In the genomic region with DNA sequence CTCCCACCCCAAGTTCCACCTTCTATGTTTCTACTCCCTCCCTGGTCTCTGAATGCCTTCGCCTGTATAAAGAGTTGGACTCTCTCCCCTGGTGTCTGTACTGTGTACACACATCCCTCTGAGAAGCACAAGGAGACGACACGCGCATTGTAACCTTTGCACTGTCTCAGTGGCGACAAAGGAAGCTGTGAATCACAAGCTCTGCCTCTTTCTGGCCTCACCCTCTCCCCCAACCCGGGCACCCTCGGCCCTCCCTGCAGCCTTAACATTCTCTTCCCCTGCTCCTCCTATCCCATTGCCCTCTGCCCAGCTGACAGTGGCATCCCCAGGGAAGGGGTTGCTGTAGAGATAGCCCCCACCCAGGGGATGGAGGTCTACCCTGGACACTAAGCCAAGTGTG, we compare ENCODE assay signal across 17 cellular contexts. TPM values are rescaled to one million over a fixed set of nuclear protein-coding genes. Genes with fewer than 3 reads are reported as not detected.
DNase-seq lines count a peak whose midpoint lies in the region; ATAC-seq, FAIRE-seq and TF ChIP-seq lines count a peak whose summit lies in the region.
"Had no signal": no experiment of that assay in that cellular context is flagged by ENCODE, and none has a peak within 500 bp of the region (broad histone marks: within the 10 kb centered on the region; RNA-seq: fewer than 3 reads in every experiment).

No MANE protein-coding gene starts in this region.

- peaks cover 20% of the 10 kb centered on the region for H3K79me2 ChIP-seq in astrocyte (ENCODE audit: insufficient read depth, low read length)

- H3K4me1 ChIP-seq in astrocyte (ENCODE audit: insufficient read depth, low read length) (peaks cover 24% of the 10 kb centered on the region), breast epithelium (no peaks in the 10 kb centered on the region)
- H3K4me1 ChIP-seq: BE2C had no signal

- H3K27me3 Mint-ChIP-seq in astrocyte (ENCODE audit: low read depth, unreplicated experiment) = peaks cover 16% of the 10 kb centered on the region
- H3K27me3 Mint-ChIP-seq in naive thymus-derived CD8-positive, alpha-beta T cell = no peaks in the 10 kb centered on the region
- H3K27me3 Mint-ChIP-seq in MCF 10A (ENCODE audit: insufficient read depth, unreplicated experiment) = no peaks in the 10 kb centered on the region

- no TSS peak for BruUV-seq in MCF 10A (replicated peaks; lab: Mats Ljungman, UMichigan)

- intact Hi-C loops in MCF 10A (cut with micrococcal nuclease) (no loop called here), breast epithelium (cut with DNase I; ENCODE audit: low total_unique reads) (loop anchor here (10.0 kb wide), 1 partner anchor 92 kb away; no protein-coding TSS in a partner anchor)

- CTCF ChIA-PET in MCF 10A (lab: Yijun Ruan, JAX) = interaction anchor here (0.6 to 11.7 kb wide), 9 partner anchors 12 to 1807 kb away, joined by 3 to 232 read pairs (median 3); a partner anchor contains a TSS

- H4K20me1 ChIP-seq in astrocyte (ENCODE audit: insufficient read depth, low read length) = peaks cover 18% of the 10 kb centered on the region

- peak overlapping the region; percentile 40 for H3K4me3 Mint-ChIP-seq in astrocyte (ENCODE audit: unreplicated experiment)
- H3K4me3 Mint-ChIP-seq in naive thymus-derived CD8-positive, alpha-beta T cell = peak overlapping the region in 3 of 10 donors; percentile 14 to 67 (median 32)
- no peak overlapping the region for H3K4me3 Mint-ChIP-seq in MCF 10A (ENCODE audit: unreplicated experiment)

- H3K36me3 Mint-ChIP-seq in astrocyte (ENCODE audit: low read depth, unreplicated experiment) (peaks cover 4% of the 10 kb centered on the region), MCF 10A (ENCODE audit: insufficient read depth, unreplicated experiment) (peaks cover 14% of the 10 kb centered on the region)
- H3K36me3 Mint-ChIP-seq in naive thymus-derived CD8-positive, alpha-beta T cell = peaks cover 0 to 14% (median 0%) of the 10 kb centered on the region in 3 donors

- POLR2A ChIA-PET in naive thymus-derived CD8-positive, alpha-beta T cell (lab: Charles Lee) = interaction anchor here (0.7 to 4.0 kb wide), 2 partner anchors 8 to 29 kb away, joined by 4 to 61 read pairs; a partner anchor contains a TSS
- POLR2A ChIA-PET in MCF 10A (lab: Yijun Ruan, JAX) = interaction anchor here (4.4 kb wide), 1 partner anchor 29 kb away, joined by 70 read pairs; a partner anchor contains a TSS

- peaks cover 12% of the 10 kb centered on the region for H3K36me3 ChIP-seq in astrocyte (ENCODE audit: insufficient read depth, low read length)
- no peaks in the 10 kb centered on the region for H3K36me3 ChIP-seq in breast epithelium

- no peak for TF ChIP-seq CTCF in astrocyte (IDR thresholded peaks at IDR 0.05; ENCODE audit: insufficient read depth, low read depth, low read length)
- TF ChIP-seq CTCF in MCF 10A (IDR thresholded peaks at IDR 0.05; ENCODE audit: unreplicated experiment) = no peak
- TF ChIP-seq CTCF in breast epithelium (IDR thresholded peaks at IDR 0.05) = no peak

- no peak overlapping the region for H2AFZ ChIP-seq in astrocyte (ENCODE audit: low read depth, low read length)
- H2AFZ ChIP-seq: PC-9 had no signal

- H3K27ac ChIP-seq in astrocyte (ENCODE audit: low read depth, low read length) (no peak overlapping the region), breast epithelium (peak overlapping the region in 1 of 2 donors; percentile 12)
- H3K27ac ChIP-seq: PC-9 had no signal

- peak; percentile 17 for DNase-seq in ACHN
- peak; percentile 67 for DNase-seq in HT-29 (ENCODE audit: low spot score)
- no peak for DNase-seq in astrocyte (ENCODE audit: low read depth)
- DNase-seq in naive thymus-derived CD8-positive, alpha-beta T cell = no peak
- DNase-seq in MCF 10A (ENCODE audit: unreplicated experiment) = no peak
- DNase-seq in breast epithelium (ENCODE audit: low spot score in 2 of 2) = no peak
- DNase-seq: BE2C; mammary epithelial cell; NCI-H1930; occipital lobe; PC-9; stimulated activated naive B cell treated with anti-CD40 and anti-IgM and Interleukin-4, amounts not matched to agents 10 μg/mL and 1 μg/mL and 100 μg/mL, for 72 hours had no signal

- no peak for TF ChIP-seq POLR2A in breast epithelium (IDR thresholded peaks at IDR 0.05)

- in situ Hi-C loops in ACHN (cut with HindIII; ENCODE audit: low pct_ligation_motif_present, low pct_unique_long_range_greater_than_20kb, low sequenced_read_pairs) = no loop called here

- H3K4me1 Mint-ChIP-seq in astrocyte (ENCODE audit: low read depth, unreplicated experiment) = peaks cover 17% of the 10 kb centered on the region
- H3K4me1 Mint-ChIP-seq in naive thymus-derived CD8-positive, alpha-beta T cell = peaks cover 12 to 30% (median 26%) of the 10 kb centered on the region in 4 donors
- peaks cover 21% of the 10 kb centered on the region for H3K4me1 Mint-ChIP-seq in MCF 10A (ENCODE audit: insufficient read depth, unreplicated experiment)

- H3K9me3 Mint-ChIP-seq in astrocyte (ENCODE audit: unreplicated experiment) = no peaks in the 10 kb centered on the region
- no peaks in the 10 kb centered on the region for H3K9me3 Mint-ChIP-seq in naive thymus-derived CD8-positive, alpha-beta T cell
- H3K9me3 Mint-ChIP-seq in MCF 10A (ENCODE audit: unreplicated experiment) = no peaks in the 10 kb centered on the region
- H3K9me3 Mint-ChIP-seq: stimulated activated naive B cell treated with anti-CD40 and anti-IgM and Interleukin-4, amounts not matched to agents 10 μg/mL and 1 μg/mL and 100 μg/mL, for 72 hours had no signal

- H3K9me3 ChIP-seq in astrocyte (ENCODE audit: insufficient read depth, low read depth, low read length) (no peaks in the 10 kb centered on the region), breast epithelium (no peaks in the 10 kb centered on the region)
- H3K9me3 ChIP-seq: BE2C, HAP-1 had no signal

- H3K4me3 ChIP-seq in astrocyte (ENCODE audit: insufficient read depth, low read depth, low read length) (no peak overlapping the region), breast epithelium (no peak overlapping the region)
- H3K4me3 ChIP-seq: HAP-1, PC-9 had no signal

- H3K27ac Mint-ChIP-seq in astrocyte (ENCODE audit: unreplicated experiment) (no peak overlapping the region), MCF 10A (ENCODE audit: low read depth, unreplicated experiment) (no peak overlapping the region)
- H3K27ac Mint-ChIP-seq in naive thymus-derived CD8-positive, alpha-beta T cell = peak overlapping the region in 7 of 10 donors; percentile 6 to 74 (median 62)

- H3K4me2 ChIP-seq in astrocyte (ENCODE audit: low read length) = no peak overlapping the region
- H3K4me2 ChIP-seq: PC-9 had no signal

- no peak for FAIRE-seq in astrocyte (lab: Jason Lieb, UNC)
- FAIRE-seq: frontal cortex, urothelium cell line had no signal

- no peaks in the 10 kb centered on the region for H3K27me3 ChIP-seq in astrocyte (ENCODE audit: insufficient read depth, low read length)
- H3K27me3 ChIP-seq in breast epithelium = no peaks in the 10 kb centered on the region
- H3K27me3 ChIP-seq: BE2C had no signal

- H3K9ac ChIP-seq in astrocyte (ENCODE audit: low read length) = no peak overlapping the region

- ATAC-seq in naive thymus-derived CD8-positive, alpha-beta T cell = no peak
- ATAC-seq in GM18867 (IDR thresholded peaks at IDR 0.05; ENCODE audit: unreplicated experiment) (no peak), esophagus mucosa (no peak)
- ATAC-seq: stimulated activated naive B cell treated with anti-CD40 and anti-IgM and Interleukin-4, amounts not matched to agents 10 μg/mL and 1 μg/mL and 100 μg/mL, for 72 hours had no signal

RNA-seq across cellular contexts. Expression of a gene that starts 2.5 kb away (rescaled TPM):
- 74.8 and 90.4 TPM in 2 replicates for total RNA-seq in HT-29 (2014; rRNA removed; shearing (Covaris generic))
- total RNA-seq in astrocyte (59.9 and 64.4 TPM in 2 replicates), MCF 10A (2022) (57.4 and 58.7 TPM in 2 replicates), breast epithelium (10 to 100 TPM; 50.6 to 56.7 (median 51.5) TPM), esophagus mucosa (28.8 TPM)
- 10 to 100 TPM; 63.1 to 71.8 TPM for total RNA-seq in naive thymus-derived CD8-positive, alpha-beta T cell
- 10 to 100 TPM in 2 of 3 donors, 1 to 10 TPM in 1; 9.7 to 16.8 (median 16.0) TPM for polyA plus RNA-seq in naive thymus-derived CD8-positive, alpha-beta T cell

RNA-seq across cellular contexts. Expression of a gene that starts 21.2 kb away (rescaled TPM):
- total RNA-seq in HT-29 (2014; rRNA removed; shearing (Covaris generic)) = 8.0 and 9.5 TPM in 2 replicates
- 0.29 and 0.59 TPM in 2 replicates for total RNA-seq in astrocyte
- 1 to 10 TPM; 1.1 to 1.5 TPM for total RNA-seq in naive thymus-derived CD8-positive, alpha-beta T cell
- not detected for polyA plus RNA-seq in naive thymus-derived CD8-positive, alpha-beta T cell
- 0.37 and 0.74 TPM in 2 replicates for total RNA-seq in MCF 10A (2022)
- 1,000 to 10,000 TPM in 1 of 3 donors, 100 to 1,000 TPM in 2; 235 to 4,731 (median 280) TPM for total RNA-seq in breast epithelium
- 0.56 TPM for total RNA-seq in esophagus mucosa

RNA-seq across cellular contexts. Expression of a gene that starts 25.2 kb away (rescaled TPM):
- total RNA-seq in HT-29 (2014; rRNA removed; shearing (Covaris generic)) = 6.7 and 7.0 TPM in 2 replicates
- total RNA-seq in astrocyte (8.1 and 8.2 TPM in 2 replicates), MCF 10A (2022) (1.3 and 1.7 TPM in 2 replicates), breast epithelium (under 1 TPM; 0.80 to 0.98 (median 0.88) TPM), esophagus mucosa (2.1 TPM)
- total RNA-seq in naive thymus-derived CD8-positive, alpha-beta T cell = 10 to 100 TPM; 11.7 to 12.2 TPM
- polyA plus RNA-seq in naive thymus-derived CD8-positive, alpha-beta T cell = 1 to 10 TPM in 2 of 3 donors, under 1 TPM in 1; 0.97 to 1.3 (median 1.0) TPM

RNA-seq across cellular contexts. Expression of a gene that starts 29.4 kb away (rescaled TPM):
- 85.6 and 98.6 TPM in 2 replicates for total RNA-seq in HT-29 (2014; rRNA removed; shearing (Covaris generic))
- total RNA-seq in astrocyte (49.7 and 59.9 TPM in 2 replicates), MCF 10A (2022) (43.6 and 45.2 TPM in 2 replicates), breast epithelium (100 to 1,000 TPM in 1 of 3 donors, 10 to 100 TPM in 2; 66.7 to 139 (median 95.4) TPM), esophagus mucosa (37.9 TPM)
- total RNA-seq in naive thymus-derived CD8-positive, alpha-beta T cell = 10 to 100 TPM; 43.4 to 47.1 TPM
- 100 to 1,000 TPM; 266 to 317 (median 298) TPM for polyA plus RNA-seq in naive thymus-derived CD8-positive, alpha-beta T cell

RNA-seq across cellular contexts. Expression of a gene that starts 57.4 kb away (rescaled TPM):
- 51.6 and 55.9 TPM in 2 replicates for total RNA-seq in HT-29 (2014; rRNA removed; shearing (Covaris generic))
- total RNA-seq in astrocyte (15.9 and 18.8 TPM in 2 replicates), MCF 10A (2022) (58.5 and 67.9 TPM in 2 replicates), breast epithelium (10 to 100 TPM in 2 of 3 donors, 1 to 10 TPM in 1; 7.5 to 33.9 (median 11.1) TPM), esophagus mucosa (47.6 TPM)
- total RNA-seq in naive thymus-derived CD8-positive, alpha-beta T cell = 10 to 100 TPM; 11.0 to 12.8 TPM
- 10 to 100 TPM in 1 of 3 donors, 1 to 10 TPM in 2; 8.4 to 11.5 (median 8.6) TPM for polyA plus RNA-seq in naive thymus-derived CD8-positive, alpha-beta T cell

Comparison
In these comparisons a context has a peak if more than half of its experiments do, and no peak if none do; other contexts are left out.
1. RNA of a gene that starts 21.2 kb away (total RNA-seq): 235 to 4,731 TPM in breast epithelium; 8.0 to 9.5 TPM in HT-29, 1.1 to 1.5 TPM in naive thymus-derived CD8-positive, alpha-beta T cell, 0.29 to 0.59 TPM in astrocyte, 0.56 TPM in esophagus mucosa (single experiment) and 0.37 to 0.74 TPM in MCF 10A; every median in the first group is over 10 times any median in the second.
2. DNase-seq: peak in ACHN (single experiment) and HT-29 (single experiment); none in astrocyte (single experiment), naive thymus-derived CD8-positive, alpha-beta T cell (0 of 10), MCF 10A (single experiment) and breast epithelium (0 of 2).
3. H3K27ac Mint-ChIP-seq: peak in naive thymus-derived CD8-positive, alpha-beta T cell (7 of 10); none in astrocyte (single experiment) and MCF 10A (single experiment).